Comparison of ENCODE assay signal across 21 cellular contexts in genomic region chr11:65398362-65398910, GRCh38. TPM values are rescaled to one million over a fixed set of nuclear protein-coding genes. Genes with fewer than 3 reads are reported as not detected.
DNase-seq lines count a peak whose midpoint lies in the region; ATAC-seq and TF ChIP-seq lines count a peak whose summit lies in the region.
"Had no signal": no experiment of that assay in that cellular context is flagged by ENCODE, and none has a peak within 500 bp of the region (broad histone marks: within the 10 kb centered on the region; RNA-seq: fewer than 3 reads in every experiment).

No MANE protein-coding gene starts in this region.

- H3K27me3 ChIP-seq in WERI-Rb-1 (ENCODE audit: insufficient read depth, low read depth, severe bottlenecking) (no peaks in the 10 kb centered on the region), foreskin keratinocyte (no peaks in the 10 kb centered on the region)
- H3K27me3 ChIP-seq: MG63 had no signal

- H3K27me3 Mint-ChIP-seq in HFFc6 (ENCODE audit: insufficient read depth): peaks cover 1% of the 10 kb centered on the region
- peaks cover 6% of the 10 kb centered on the region for H3K27me3 Mint-ChIP-seq in endothelial cell (ENCODE audit: unreplicated experiment)
- H3K27me3 Mint-ChIP-seq: CD8-positive, alpha-beta memory T cell had no signal

- no peak overlapping the region for H3K27ac Mint-ChIP-seq in HFFc6
- H3K27ac Mint-ChIP-seq in endothelial cell (ENCODE audit: unreplicated experiment): peak overlapping the region; percentile 61

- no peaks in the 10 kb centered on the region for H3K4me1 ChIP-seq in foreskin keratinocyte

- H3K9me3 Mint-ChIP-seq in HFFc6 (no peaks in the 10 kb centered on the region), endothelial cell (ENCODE audit: unreplicated experiment) (no peaks in the 10 kb centered on the region)
- H3K9me3 Mint-ChIP-seq: CD8-positive, alpha-beta memory T cell had no signal

- peaks cover 11% of the 10 kb centered on the region for H3K36me3 Mint-ChIP-seq in HFFc6 (ENCODE audit: low read depth)
- peaks cover 22% of the 10 kb centered on the region for H3K36me3 Mint-ChIP-seq in endothelial cell (ENCODE audit: low read depth, unreplicated experiment)

- no peak overlapping the region for H3K4me3 ChIP-seq in WERI-Rb-1 (ENCODE audit: low read depth, low read length)
- H3K4me3 ChIP-seq: MG63, SK-N-MC had no signal

- H3K4me3 Mint-ChIP-seq in HFFc6 (no peak overlapping the region; the same call in 1 of the 2 replicates), endothelial cell (ENCODE audit: unreplicated experiment) (peak overlapping the region; percentile 37)

- H3K4me1 Mint-ChIP-seq in HFFc6 (ENCODE audit: low read depth) (no peaks in the 10 kb centered on the region), endothelial cell (ENCODE audit: unreplicated experiment) (peaks cover 10% of the 10 kb centered on the region)

- TF ChIP-seq CTCF in HFFc6 (IDR thresholded peaks at IDR 0.05) (peak; percentile 24; the same call in 1 of the 2 replicates), WERI-Rb-1 (IDR thresholded peaks at IDR 0.05; ENCODE audit: low read depth, low read length) (peak; percentile 61), endothelial cell (IDR thresholded peaks at IDR 0.05; ENCODE audit: unreplicated experiment) (no peak), foreskin keratinocyte (conservative IDR thresholded peaks at IDR 0.05) (no peak)

- peaks cover 47% of the 10 kb centered on the region for H3K36me3 ChIP-seq in WERI-Rb-1

- DNase-seq in HFFc6 (no peak), WERI-Rb-1 (no peak), endothelial cell (ENCODE audit: low spot score) (no peak), retina (peak; percentile 42), foreskin keratinocyte (no peak), ecto neural progenitor cell (ENCODE audit: low spot score) (no peak)
- DNase-seq: ACHN; C1 segment of cervical spinal cord; CD8-positive, alpha-beta memory T cell; DMS79; IMR-90; Karpas-422; MG63; NCI-H1092 treated with DMSO at 0.1 percent for 48 hours; NCI-H146; NCI-H2029 treated with DMSO at 0.1 percent for 48 hours; NCI-H774; OCI-M1; SHP77 had no signal

- H3K27ac ChIP-seq in WERI-Rb-1: peak overlapping the region; percentile 18
- H3K27ac ChIP-seq in foreskin keratinocyte: no peak overlapping the region
- H3K27ac ChIP-seq: SK-N-MC had no signal

- ATAC-seq in HG03159 (IDR thresholded peaks at IDR 0.05; ENCODE audit: unreplicated experiment) (no peak), foreskin keratinocyte (no peak)

- no peaks in the 10 kb centered on the region for H3K9me3 ChIP-seq in WERI-Rb-1 (ENCODE audit: severe bottlenecking)
- H3K9me3 ChIP-seq: MG63 had no signal

RNA-seq across cellular contexts. Expression of gene FRMD8, which starts 12.0 kb away (rescaled TPM):
- total RNA-seq in HFFc6 (2021; fragmentation: NEBNext Ultra II Directional; extraction: Animal tissue kit (Norgen Biotek cat#: 25700)): 10 to 100 TPM; 22.4 to 28.5 (median 27.1) TPM
- total RNA-seq in endothelial cell (ENCODE audit: unreplicated experiment): 76.0 TPM
- 26.3 and 29.7 TPM in 2 replicates for total RNA-seq in foreskin keratinocyte
- polyA plus RNA-seq in foreskin keratinocyte: 16.0 and 17.0 TPM in 2 replicates

RNA-seq across cellular contexts. Expression of gene SLC25A45, which starts 16.0 kb away (rescaled TPM):
- 1 to 10 TPM; 4.9 to 8.9 (median 5.8) TPM for total RNA-seq in HFFc6 (2021; fragmentation: NEBNext Ultra II Directional; extraction: Animal tissue kit (Norgen Biotek cat#: 25700))
- total RNA-seq in endothelial cell (ENCODE audit: unreplicated experiment) (3.3 TPM), foreskin keratinocyte (0.25 and 0.58 TPM in 2 replicates)
- 0.16 and 0.17 TPM in 2 replicates for polyA plus RNA-seq in foreskin keratinocyte

RNA-seq across cellular contexts. Expression of gene NEAT1, which starts 24.2 kb away (rescaled TPM):
- 100 to 1,000 TPM; 185 to 250 (median 213) TPM for total RNA-seq in HFFc6 (2021; fragmentation: NEBNext Ultra II Directional; extraction: Animal tissue kit (Norgen Biotek cat#: 25700))
- total RNA-seq in endothelial cell (ENCODE audit: unreplicated experiment): 43.4 TPM
- 66.8 and 83.1 TPM in 2 replicates for total RNA-seq in foreskin keratinocyte
- 100 and 119 TPM in 2 replicates for polyA plus RNA-seq in foreskin keratinocyte

RNA-seq across cellular contexts. Expression of gene TIGD3, which starts 43.9 kb away (rescaled TPM):
- total RNA-seq in HFFc6 (2021; fragmentation: NEBNext Ultra II Directional; extraction: Animal tissue kit (Norgen Biotek cat#: 25700)): under 1 TPM in 2 of 6 experiments, not detected in 4; 0.12 to 0.13 TPM
- total RNA-seq in endothelial cell (ENCODE audit: unreplicated experiment): 0.44 TPM
- total RNA-seq in foreskin keratinocyte: 0.07 and 0.14 TPM in 2 replicates
- 0.10 and 0.13 TPM in 2 replicates for polyA plus RNA-seq in foreskin keratinocyte
- total RNA-seq: IMR-90 had no signal

Comparison
In these comparisons a context has a peak if more than half of its experiments do, and no peak if none do; other contexts are left out.
1. CTCF ChIP-seq: peak in HFFc6 (single experiment) and WERI-Rb-1 (single experiment); none in endothelial cell (single experiment) and foreskin keratinocyte (single experiment).